ENCODE assay signal across 1 cellular context in genomic region chr15:64905941-64906340, GRCh38.
TF ChIP-seq lines count a peak whose summit lies in the region.

No MANE protein-coding gene starts in this region.

TF ChIP-seq in K562, 482 proteins besides CTCF, POLR2A, EP300 and RAD21:
- TF ChIP-seq, protein P1, sequence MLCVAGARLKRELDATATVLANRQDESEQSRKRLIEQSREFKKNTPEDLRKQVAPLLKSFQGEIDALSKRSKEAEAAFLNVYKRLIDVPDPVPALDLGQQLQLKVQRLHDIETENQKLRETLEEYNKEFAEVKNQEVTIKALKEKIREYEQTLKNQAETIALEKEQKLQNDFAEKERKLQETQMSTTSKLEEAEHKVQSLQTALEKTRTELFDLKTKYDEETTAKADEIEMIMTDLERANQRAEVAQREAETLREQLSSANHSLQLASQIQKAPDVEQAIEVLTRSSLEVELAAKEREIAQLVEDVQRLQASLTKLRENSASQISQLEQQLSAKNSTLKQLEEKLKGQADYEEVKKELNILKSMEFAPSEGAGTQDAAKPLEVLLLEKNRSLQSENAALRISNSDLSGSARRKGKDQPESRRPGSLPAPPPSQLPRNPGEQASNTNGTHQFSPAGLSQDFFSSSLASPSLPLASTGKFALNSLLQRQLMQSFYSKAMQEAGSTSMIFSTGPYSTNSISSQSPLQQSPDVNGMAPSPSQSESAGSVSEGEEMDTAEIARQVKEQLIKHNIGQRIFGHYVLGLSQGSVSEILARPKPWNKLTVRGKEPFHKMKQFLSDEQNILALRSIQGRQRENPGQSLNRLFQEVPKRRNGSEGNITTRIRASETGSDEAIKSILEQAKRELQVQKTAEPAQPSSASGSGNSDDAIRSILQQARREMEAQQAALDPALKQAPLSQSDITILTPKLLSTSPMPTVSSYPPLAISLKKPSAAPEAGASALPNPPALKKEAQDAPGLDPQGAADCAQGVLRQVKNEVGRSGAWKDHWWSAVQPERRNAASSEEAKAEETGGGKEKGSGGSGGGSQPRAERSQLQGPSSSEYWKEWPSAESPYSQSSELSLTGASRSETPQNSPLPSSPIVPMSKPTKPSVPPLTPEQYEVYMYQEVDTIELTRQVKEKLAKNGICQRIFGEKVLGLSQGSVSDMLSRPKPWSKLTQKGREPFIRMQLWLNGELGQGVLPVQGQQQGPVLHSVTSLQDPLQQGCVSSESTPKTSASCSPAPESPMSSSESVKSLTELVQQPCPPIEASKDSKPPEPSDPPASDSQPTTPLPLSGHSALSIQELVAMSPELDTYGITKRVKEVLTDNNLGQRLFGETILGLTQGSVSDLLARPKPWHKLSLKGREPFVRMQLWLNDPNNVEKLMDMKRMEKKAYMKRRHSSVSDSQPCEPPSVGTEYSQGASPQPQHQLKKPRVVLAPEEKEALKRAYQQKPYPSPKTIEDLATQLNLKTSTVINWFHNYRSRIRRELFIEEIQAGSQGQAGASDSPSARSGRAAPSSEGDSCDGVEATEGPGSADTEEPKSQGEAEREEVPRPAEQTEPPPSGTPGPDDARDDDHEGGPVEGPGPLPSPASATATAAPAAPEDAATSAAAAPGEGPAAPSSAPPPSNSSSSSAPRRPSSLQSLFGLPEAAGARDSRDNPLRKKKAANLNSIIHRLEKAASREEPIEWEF (CRISPR knock-in tag; IDR thresholded peaks at IDR 0.05): no peak
- TF ChIP-seq, protein P2, sequence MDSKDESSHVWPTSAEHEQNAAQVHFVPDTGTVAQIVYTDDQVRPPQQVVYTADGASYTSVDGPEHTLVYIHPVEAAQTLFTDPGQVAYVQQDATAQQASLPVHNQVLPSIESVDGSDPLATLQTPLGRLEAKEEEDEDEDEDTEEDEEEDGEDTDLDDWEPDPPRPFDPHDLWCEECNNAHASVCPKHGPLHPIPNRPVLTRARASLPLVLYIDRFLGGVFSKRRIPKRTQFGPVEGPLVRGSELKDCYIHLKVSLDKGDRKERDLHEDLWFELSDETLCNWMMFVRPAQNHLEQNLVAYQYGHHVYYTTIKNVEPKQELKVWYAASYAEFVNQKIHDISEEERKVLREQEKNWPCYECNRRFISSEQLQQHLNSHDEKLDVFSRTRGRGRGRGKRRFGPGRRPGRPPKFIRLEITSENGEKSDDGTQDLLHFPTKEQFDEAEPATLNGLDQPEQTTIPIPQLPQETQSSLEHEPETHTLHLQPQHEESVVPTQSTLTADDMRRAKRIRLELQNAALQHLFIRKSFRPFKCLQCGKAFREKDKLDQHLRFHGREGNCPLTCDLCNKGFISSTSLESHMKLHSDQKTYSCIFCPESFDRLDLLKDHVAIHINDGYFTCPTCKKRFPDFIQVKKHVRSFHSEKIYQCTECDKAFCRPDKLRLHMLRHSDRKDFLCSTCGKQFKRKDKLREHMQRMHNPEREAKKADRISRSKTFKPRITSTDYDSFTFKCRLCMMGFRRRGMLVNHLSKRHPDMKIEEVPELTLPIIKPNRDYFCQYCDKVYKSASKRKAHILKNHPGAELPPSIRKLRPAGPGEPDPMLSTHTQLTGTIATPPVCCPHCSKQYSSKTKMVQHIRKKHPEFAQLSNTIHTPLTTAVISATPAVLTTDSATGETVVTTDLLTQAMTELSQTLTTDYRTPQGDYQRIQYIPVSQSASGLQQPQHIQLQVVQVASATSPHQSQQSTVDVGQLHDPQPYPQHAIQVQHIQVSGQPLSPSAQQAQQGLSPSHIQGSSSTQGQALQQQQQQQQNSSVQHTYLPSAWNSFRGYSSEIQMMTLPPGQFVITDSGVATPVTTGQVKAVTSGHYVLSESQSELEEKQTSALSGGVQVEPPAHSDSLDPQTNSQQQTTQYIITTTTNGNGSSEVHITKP (IDR thresholded peaks at IDR 0.05; ENCODE audit: partially characterized antibody): peak; percentile 75
